ENCODE assay signal across 22 cellular contexts in genomic region chr7:140023728-140024127, GRCh38. TPM values are rescaled to one million over a fixed set of nuclear protein-coding genes. Genes with fewer than 3 reads are reported as not detected.
DNase-seq lines count a peak whose midpoint lies in the region; ATAC-seq and TF ChIP-seq lines count a peak whose summit lies in the region.
"Had no signal": no experiment of that assay in that cellular context is flagged by ENCODE, and none has a peak within 500 bp of the region (broad histone marks: within the 10 kb centered on the region; RNA-seq: fewer than 3 reads in every experiment).

No MANE protein-coding gene starts in this region.

- ATAC-seq in activated naive CD8-positive, alpha-beta T cell treated with anti-CD3 and anti-CD28 coated beads, Interleukin-2, amount 50 U/mL, for 24 hours: peak; percentile 48
- ATAC-seq in IMR-90 (ENCODE audit: low read depth) (no peak), HG03460 (IDR thresholded peaks at IDR 0.05; ENCODE audit: unreplicated experiment) (no peak)
- ATAC-seq in central memory CD8-positive, alpha-beta T cell (replicated peaks; ENCODE audit: extremely low read depth, poor library complexity, severe bottlenecking): no peak
- peak; percentile 26 for ATAC-seq in stimulated activated effector memory CD8-positive, alpha-beta T cell treated with anti-CD3 and anti-CD28 coated beads, Interleukin-12 subunit alpha, Interleukin-12 subunit beta, amount 100 ng/mL, for 72 hours
- ATAC-seq: GM23338, Right ventricle myocardium inferior had no signal

- H4K91ac ChIP-seq in IMR-90 (ENCODE audit: insufficient read depth, low read depth, low read length): no peak overlapping the region

- CTCF ChIA-PET in IMR-90 (lab: Yijun Ruan, JAX): no interaction called here

- no peaks in the 10 kb centered on the region for H3F3A ChIP-seq in MM.1S (ENCODE audit: insufficient read depth, low read length)

- no peak overlapping the region for H4K5ac ChIP-seq in IMR-90 (ENCODE audit: low read depth, low read length)

- H2BK20ac ChIP-seq in IMR-90 (ENCODE audit: low read depth, low read length): no peak overlapping the region

- H3K27ac Mint-ChIP-seq in activated naive CD8-positive, alpha-beta T cell treated with anti-CD3 and anti-CD28 coated beads, Interleukin-2, amount 50 U/mL, for 24 hours: no peak overlapping the region
- no peak overlapping the region for H3K27ac Mint-ChIP-seq in activated naive CD8-positive, alpha-beta T cell treated with anti-CD3 and anti-CD28 coated beads for 36 hours
- H3K27ac Mint-ChIP-seq in central memory CD8-positive, alpha-beta T cell (ENCODE audit: low read depth): peak overlapping the region; percentile 6
- H3K27ac Mint-ChIP-seq in stimulated activated effector memory CD8-positive, alpha-beta T cell treated with anti-CD3 and anti-CD28 coated beads, Interleukin-12 subunit alpha, Interleukin-12 subunit beta, amount 100 ng/mL, for 72 hours: peak overlapping the region; percentile 40
- H3K27ac Mint-ChIP-seq in CD14-positive monocyte: peak overlapping the region in 2 of 7 donors; percentile 2 to 38
- H3K27ac Mint-ChIP-seq: CD4-positive, alpha-beta T cell; GM23338 had no signal

- no peak overlapping the region for H2BK15ac ChIP-seq in IMR-90 (ENCODE audit: low read depth, low read length)

- BruUV-seq in IMR-90 (replicated peaks; lab: Mats Ljungman, UMichigan): no TSS peak

- intact Hi-C loops in IMR-90 (cut with micrococcal nuclease): no loop called here
- intact Hi-C loops in CD14-positive monocyte (cut with micrococcal nuclease): no loop called here

- TF ChIP-seq CTCF in IMR-90 (conservative IDR thresholded peaks at IDR 0.05; ENCODE audit: low read depth, low read length) (no peak), CD14-positive monocyte (IDR thresholded peaks at IDR 0.05) (no peak), MM.1S (IDR thresholded peaks at IDR 0.05; ENCODE audit: low read length) (no peak)

- H3K79me1 ChIP-seq in IMR-90 (ENCODE audit: low read depth in 1 of 2, low read length in 2 of 2): no peaks in the 10 kb centered on the region

- H3K79me2 ChIP-seq in MM.1S (ENCODE audit: low read length): no peaks in the 10 kb centered on the region

- no peak overlapping the region for H3K4me3 ChIP-seq in IMR-90 (ENCODE audit: insufficient read depth, low read depth, low read length)
- H3K4me3 ChIP-seq in MM.1S (ENCODE audit: low read length): no peak overlapping the region
- H3K4me3 ChIP-seq: GM23338, Peyer's patch, SJSA1 had no signal

- H3K9me1 ChIP-seq in IMR-90 (ENCODE audit: insufficient read depth, low read length): peaks cover 12% of the 10 kb centered on the region

- H3K9me2 ChIP-seq in MM.1S (replicated peaks; ENCODE audit: insufficient read depth, low read length): no peaks in the 10 kb centered on the region

- no peak overlapping the region for H3K9ac ChIP-seq in IMR-90 (ENCODE audit: low read depth, low read length)
- H3K9ac ChIP-seq in MM.1S (ENCODE audit: low read length): no peak overlapping the region

- dilution Hi-C loops in IMR-90 (cut with HindIII; ENCODE audit: low sequenced_read_pairs, unreplicated experiment): no loop called here

- no peak overlapping the region for H3K18ac ChIP-seq in IMR-90 (ENCODE audit: low read depth, low read length)

- H3K4me2 ChIP-seq in IMR-90 (ENCODE audit: low read depth, low read length): no peak overlapping the region
- no peak overlapping the region for H3K4me2 ChIP-seq in MM.1S (ENCODE audit: low read depth, low read length)
- H3K4me2 ChIP-seq: GM23338 had no signal

- in situ Hi-C loops in IMR-90 (cut with MboI; ENCODE audit: low sequenced_read_pairs): no loop called here

- H2AK5ac ChIP-seq in IMR-90 (ENCODE audit: low read depth, low read length): no peak overlapping the region

- no peaks in the 10 kb centered on the region for H4K20me1 ChIP-seq in IMR-90 (ENCODE audit: insufficient read depth, low read length)
- no peaks in the 10 kb centered on the region for H4K20me1 ChIP-seq in MM.1S (ENCODE audit: insufficient read depth, low read length)

- no peak overlapping the region for H2BK5ac ChIP-seq in IMR-90 (ENCODE audit: low read depth, low read length, poor library complexity, severe bottlenecking)

- no peaks in the 10 kb centered on the region for H3K9me3 Mint-ChIP-seq in activated naive CD8-positive, alpha-beta T cell treated with anti-CD3 and anti-CD28 coated beads, Interleukin-2, amount 50 U/mL, for 24 hours
- no peaks in the 10 kb centered on the region for H3K9me3 Mint-ChIP-seq in activated naive CD8-positive, alpha-beta T cell treated with anti-CD3 and anti-CD28 coated beads for 36 hours
- H3K9me3 Mint-ChIP-seq in central memory CD8-positive, alpha-beta T cell: no peaks in the 10 kb centered on the region
- no peaks in the 10 kb centered on the region for H3K9me3 Mint-ChIP-seq in stimulated activated effector memory CD8-positive, alpha-beta T cell treated with anti-CD3 and anti-CD28 coated beads, Interleukin-12 subunit alpha, Interleukin-12 subunit beta, amount 100 ng/mL, for 72 hours
- H3K9me3 Mint-ChIP-seq in CD14-positive monocyte: no peaks in the 10 kb centered on the region
- H3K9me3 Mint-ChIP-seq: CD4-positive, alpha-beta T cell; GM23338 had no signal

- no peak overlapping the region for H3K14ac ChIP-seq in IMR-90 (replicated peaks; ENCODE audit: low read depth, low read length)

- no peak overlapping the region for H4K8ac ChIP-seq in IMR-90 (ENCODE audit: low read depth in 2 of 2, low read length in 2 of 2)

- 100% methylated on average over 2 of the region's 6 CpGs; no CpG with 5 or more reads in 1 of the 2 experiments for WGBS in IMR-90 (ENCODE audit: extremely low coverage in 2 of 2, insufficient read length in 1 of 2), 2 experiments

- H2AK9ac ChIP-seq in IMR-90 (replicated peaks; ENCODE audit: low read depth, low read length, poor library complexity): no peak overlapping the region

- H3K27ac ChIP-seq in IMR-90 (ENCODE audit: insufficient read depth, low read length) (no peak overlapping the region), MM.1S (ENCODE audit: low read length) (no peak overlapping the region)
- H3K27ac ChIP-seq: Peyer's patch, SJSA1 had no signal

- H2AFZ ChIP-seq in IMR-90 (replicated peaks; ENCODE audit: low read length, poor library complexity) (no peak overlapping the region), MM.1S (ENCODE audit: low read length) (no peak overlapping the region)
- H2AFZ ChIP-seq: GM23338 had no signal

- H3K27me3 ChIP-seq in IMR-90 (ENCODE audit: control insufficient read depth, insufficient read depth, low read length): no peaks in the 10 kb centered on the region; the same call in 1 of the 2 replicates
- no peaks in the 10 kb centered on the region for H3K27me3 ChIP-seq in MM.1S (replicated peaks; ENCODE audit: insufficient read depth, low read length)
- H3K27me3 ChIP-seq: BE2C, Peyer's patch, SJSA1 had no signal

- peaks cover 8% of the 10 kb centered on the region for H3K36me3 Mint-ChIP-seq in activated naive CD8-positive, alpha-beta T cell treated with anti-CD3 and anti-CD28 coated beads, Interleukin-2, amount 50 U/mL, for 24 hours (ENCODE audit: low read depth)
- peaks cover 7% of the 10 kb centered on the region for H3K36me3 Mint-ChIP-seq in activated naive CD8-positive, alpha-beta T cell treated with anti-CD3 and anti-CD28 coated beads for 36 hours
- peaks cover 38% of the 10 kb centered on the region for H3K36me3 Mint-ChIP-seq in central memory CD8-positive, alpha-beta T cell (ENCODE audit: insufficient read depth)
- peaks cover 62% of the 10 kb centered on the region for H3K36me3 Mint-ChIP-seq in stimulated activated effector memory CD8-positive, alpha-beta T cell treated with anti-CD3 and anti-CD28 coated beads, Interleukin-12 subunit alpha, Interleukin-12 subunit beta, amount 100 ng/mL, for 72 hours
- peaks cover 73 to 78% of the 10 kb centered on the region in 2 donors for H3K36me3 Mint-ChIP-seq in CD14-positive monocyte

- H3K4me3 Mint-ChIP-seq in activated naive CD8-positive, alpha-beta T cell treated with anti-CD3 and anti-CD28 coated beads, Interleukin-2, amount 50 U/mL, for 24 hours: no peak overlapping the region
- no peak overlapping the region for H3K4me3 Mint-ChIP-seq in activated naive CD8-positive, alpha-beta T cell treated with anti-CD3 and anti-CD28 coated beads for 36 hours
- no peak overlapping the region for H3K4me3 Mint-ChIP-seq in central memory CD8-positive, alpha-beta T cell
- H3K4me3 Mint-ChIP-seq in stimulated activated effector memory CD8-positive, alpha-beta T cell treated with anti-CD3 and anti-CD28 coated beads, Interleukin-12 subunit alpha, Interleukin-12 subunit beta, amount 100 ng/mL, for 72 hours: no peak overlapping the region
- H3K4me3 Mint-ChIP-seq in CD14-positive monocyte: no peak overlapping the region
- H3K4me3 Mint-ChIP-seq: CD4-positive, alpha-beta T cell; GM23338 had no signal

- no peak for TF ChIP-seq RAD21 in IMR-90 (IDR thresholded peaks at IDR 0.05; ENCODE audit: low read length)

- DNase-seq in activated naive CD8-positive, alpha-beta T cell treated with anti-CD3 and anti-CD28 coated beads, Interleukin-2, amount 50 U/mL, for 24 hours: no peak
- DNase-seq in activated naive CD8-positive, alpha-beta T cell treated with anti-CD3 and anti-CD28 coated beads for 36 hours: no peak
- no peak for DNase-seq in IMR-90
- DNase-seq in central memory CD8-positive, alpha-beta T cell (ENCODE audit: low spot score in 2 of 2): no peak
- DNase-seq in stimulated activated effector memory CD8-positive, alpha-beta T cell treated with anti-CD3 and anti-CD28 coated beads, Interleukin-12 subunit alpha, Interleukin-12 subunit beta, amount 100 ng/mL, for 72 hours (ENCODE audit: low spot score in 2 of 2): no peak
- DNase-seq in CD14-positive monocyte (ENCODE audit: low spot score): no peak
- no peak for DNase-seq in MM.1S
- DNase-seq: BE2C; Caco-2; CD4-positive, alpha-beta T cell; DND-41; HCEC 1CT; KBM-7; NCI-H1092 treated with DMSO at 0.1 percent for 48 hours; NCI-H1436 treated with DMSO at 0.1 percent for 48 hours; NCI-H1930; NK-92 treated with Interleukin-12 subunit alpha and Interleukin-12 subunit beta, amount 100 ng/mL, for 24 hours; Peyer's patch had no signal

- no peak for TF ChIP-seq POLR2A in IMR-90 (IDR thresholded peaks at IDR 0.05; ENCODE audit: low read depth, low read length)

- no peak overlapping the region for H2BK120ac ChIP-seq in IMR-90 (ENCODE audit: low read depth, low read length)

- H3K4me1 ChIP-seq in IMR-90 (ENCODE audit: control insufficient read depth, insufficient read depth, low read length) (no peaks in the 10 kb centered on the region), MM.1S (ENCODE audit: low read length) (no peaks in the 10 kb centered on the region)
- H3K4me1 ChIP-seq: BE2C, Caco-2, Peyer's patch had no signal

- H3K9me3 ChIP-seq in IMR-90 (ENCODE audit: control insufficient read depth, insufficient read depth, low read length) (no peaks in the 10 kb centered on the region), MM.1S (replicated peaks; ENCODE audit: insufficient read depth, low read length) (no peaks in the 10 kb centered on the region)
- H3K9me3 ChIP-seq: BE2C, Caco-2, Peyer's patch, SJSA1 had no signal

- POLR2A ChIA-PET in IMR-90 (lab: Charles Lee; ENCODE audit: unreplicated experiment): no interaction called here

- no peak overlapping the region for H3K56ac ChIP-seq in IMR-90 (ENCODE audit: extremely low read depth, insufficient read depth, low read length)

- no peaks in the 10 kb centered on the region for H3K4me1 Mint-ChIP-seq in activated naive CD8-positive, alpha-beta T cell treated with anti-CD3 and anti-CD28 coated beads, Interleukin-2, amount 50 U/mL, for 24 hours
- H3K4me1 Mint-ChIP-seq in activated naive CD8-positive, alpha-beta T cell treated with anti-CD3 and anti-CD28 coated beads for 36 hours: no peaks in the 10 kb centered on the region
- peaks cover 8% of the 10 kb centered on the region for H3K4me1 Mint-ChIP-seq in central memory CD8-positive, alpha-beta T cell
- peaks cover 6% of the 10 kb centered on the region for H3K4me1 Mint-ChIP-seq in stimulated activated effector memory CD8-positive, alpha-beta T cell treated with anti-CD3 and anti-CD28 coated beads, Interleukin-12 subunit alpha, Interleukin-12 subunit beta, amount 100 ng/mL, for 72 hours
- H3K4me1 Mint-ChIP-seq in CD14-positive monocyte: no peaks in the 10 kb centered on the region
- H3K4me1 Mint-ChIP-seq: GM23338 had no signal

- no peak overlapping the region for H3K23ac ChIP-seq in IMR-90 (ENCODE audit: low read depth, low read length)

- H3K27me3 Mint-ChIP-seq in activated naive CD8-positive, alpha-beta T cell treated with anti-CD3 and anti-CD28 coated beads, Interleukin-2, amount 50 U/mL, for 24 hours: no peaks in the 10 kb centered on the region
- H3K27me3 Mint-ChIP-seq in activated naive CD8-positive, alpha-beta T cell treated with anti-CD3 and anti-CD28 coated beads for 36 hours: no peaks in the 10 kb centered on the region
- no peaks in the 10 kb centered on the region for H3K27me3 Mint-ChIP-seq in central memory CD8-positive, alpha-beta T cell
- H3K27me3 Mint-ChIP-seq in CD14-positive monocyte (ENCODE audit: low read depth in 3 of 3): peaks cover 0 to 2% (median 0%) of the 10 kb centered on the region in 3 donors
- H3K27me3 Mint-ChIP-seq: CD4-positive, alpha-beta T cell had no signal

- H3K36me3 ChIP-seq in IMR-90 (ENCODE audit: control insufficient read depth, insufficient read depth, low read length): peaks cover 14% of the 10 kb centered on the region
- H3K36me3 ChIP-seq in MM.1S (replicated peaks; ENCODE audit: insufficient read depth, low read length): no peaks in the 10 kb centered on the region
- H3K36me3 ChIP-seq: BE2C had no signal

- H3K4ac ChIP-seq in IMR-90 (ENCODE audit: low read depth, low read length): no peak overlapping the region

RNA-seq across cellular contexts. Expression of gene PARP12, which starts 39.0 kb away (rescaled TPM):
- total RNA-seq in activated naive CD8-positive, alpha-beta T cell treated with anti-CD3 and anti-CD28 coated beads for 36 hours: 10 to 100 TPM; 32.4 to 33.6 TPM
- total RNA-seq in IMR-90 (2012; rRNA removed): 6.9 and 7.2 TPM in 2 replicates
- polyA plus RNA-seq in IMR-90 (2012; rRNA removed): 11.3 and 14.0 TPM in 2 replicates
- 12.1 and 12.8 TPM in 2 replicates for polyA plus RNA-seq in IMR-90 (2012; cell fraction: cytosol; rRNA removed)
- 25.9 and 32.5 TPM in 2 replicates for polyA plus RNA-seq in IMR-90 (2012; cell fraction: nucleus; rRNA removed; ENCODE audit: low replicate concordance)
- 10 to 100 TPM; 16.7 to 37.8 TPM for polyA plus RNA-seq in CD14-positive monocyte

Comparison
In these comparisons a context has a peak if more than half of its experiments do, and no peak if none do; other contexts are left out.
1. ATAC-seq: peak in activated naive CD8-positive, alpha-beta T cell treated with anti-CD3 and anti-CD28 coated beads, Interleukin-2, amount 50 U/mL, for 24 hours (single experiment) and stimulated activated effector memory CD8-positive, alpha-beta T cell treated with anti-CD3 and anti-CD28 coated beads, Interleukin-12 subunit alpha, Interleukin-12 subunit beta, amount 100 ng/mL, for 72 hours (single experiment); none in IMR-90 (single experiment), central memory CD8-positive, alpha-beta T cell (single experiment) and HG03460 (single experiment).
2. H3K27ac Mint-ChIP-seq: peak in central memory CD8-positive, alpha-beta T cell (single experiment) and stimulated activated effector memory CD8-positive, alpha-beta T cell treated with anti-CD3 and anti-CD28 coated beads, Interleukin-12 subunit alpha, Interleukin-12 subunit beta, amount 100 ng/mL, for 72 hours (single experiment); none in activated naive CD8-positive, alpha-beta T cell treated with anti-CD3 and anti-CD28 coated beads, Interleukin-2, amount 50 U/mL, for 24 hours (single experiment) and activated naive CD8-positive, alpha-beta T cell treated with anti-CD3 and anti-CD28 coated beads for 36 hours (single experiment).